In genomic region chr17:79732804-79733691, GRCh38 we compare ENCODE assay signal across 1 cellular context.
A peak's percentile ranks its signal among the peaks of the same experiment; 100 is the strongest.
TF ChIP-seq lines count a peak whose summit lies in the region.

No MANE protein-coding gene starts in this region.

TF ChIP-seq in HepG2, 621 proteins besides CTCF, POLR2A, EP300 and RAD21 (continued from another document and continues in another):
- TF ChIP-seq CREB3 (CRISPR knock-in tag; IDR thresholded peaks at IDR 0.05), result no peak
- TF ChIP-seq ZNF292 (CRISPR knock-in tag; IDR thresholded peaks at IDR 0.05; ENCODE audit: borderline replicate concordance, low read depth), result peak; percentile 49; the same call in 1 of the 2 replicates
- no peak for TF ChIP-seq NFKB2 (CRISPR knock-in tag; IDR thresholded peaks at IDR 0.05; ENCODE audit: borderline replicate concordance)
- 0 out of 2 replicates have a peak, but pooled peaks have one; percentile 65 for TF ChIP-seq TSC22D2 (CRISPR knock-in tag; IDR thresholded peaks at IDR 0.05; ENCODE audit: borderline replicate concordance)
- no peak for TF ChIP-seq ZNF10 (CRISPR knock-in tag; IDR thresholded peaks at IDR 0.05; ENCODE audit: borderline replicate concordance, low read depth)
- peak; percentile 27; the same call in 1 of the 2 replicates for TF ChIP-seq ZNF460 (CRISPR knock-in tag; IDR thresholded peaks at IDR 0.05; ENCODE audit: borderline replicate concordance)
- peak; percentile 45; the same call in 1 of the 2 replicates for TF ChIP-seq ETV5 (CRISPR knock-in tag; IDR thresholded peaks at IDR 0.05; ENCODE audit: borderline replicate concordance)
- peak; percentile 95 for TF ChIP-seq ZBTB33 (CRISPR knock-in tag; IDR thresholded peaks at IDR 0.05)
- peak; percentile 32; the same call in 1 of the 2 replicates for TF ChIP-seq ZMYM4 (CRISPR knock-in tag; IDR thresholded peaks at IDR 0.05)
- no peak for TF ChIP-seq FOXP1 (IDR thresholded peaks at IDR 0.05)
- TF ChIP-seq FOXP1 (CRISPR knock-in tag; IDR thresholded peaks at IDR 0.05), result no peak
- TF ChIP-seq ADNP (CRISPR knock-in tag; IDR thresholded peaks at IDR 0.05), result no peak
- 0 out of 2 replicates have a peak, but pooled peaks have one; percentile 38 for TF ChIP-seq JUNB (CRISPR knock-in tag; IDR thresholded peaks at IDR 0.05; ENCODE audit: borderline replicate concordance)
- TF ChIP-seq ZNF331 (CRISPR knock-in tag; IDR thresholded peaks at IDR 0.05), result peak; percentile 56; the same call in 1 of the 2 replicates
- TF ChIP-seq ZNF790 (CRISPR knock-in tag; IDR thresholded peaks at IDR 0.05; ENCODE audit: borderline replicate concordance), result no peak
- TF ChIP-seq TBX3 (IDR thresholded peaks at IDR 0.05; ENCODE audit: borderline replicate concordance), result no peak
- TF ChIP-seq FOSL2 (CRISPR knock-in tag; IDR thresholded peaks at IDR 0.05), result peak; percentile 38
- TF ChIP-seq KLF11 (CRISPR knock-in tag; IDR thresholded peaks at IDR 0.05), result no peak
- TF ChIP-seq RARG (CRISPR knock-in tag; IDR thresholded peaks at IDR 0.05; ENCODE audit: low read depth), result no peak
- TF ChIP-seq ZNF282 (IDR thresholded peaks at IDR 0.05; ENCODE audit: partially characterized antibody), result no peak
- TF ChIP-seq KDM5B (CRISPR knock-in tag; IDR thresholded peaks at IDR 0.05; ENCODE audit: borderline replicate concordance), result peak; percentile 83
- TF ChIP-seq SNRNP70 (IDR thresholded peaks at IDR 0.05; ENCODE audit: low read depth, low read length), result no peak
- no peak for TF ChIP-seq TERF1 (CRISPR knock-in tag; IDR thresholded peaks at IDR 0.05)
- no peak for TF ChIP-seq ZNF260 (CRISPR knock-in tag; IDR thresholded peaks at IDR 0.05; ENCODE audit: borderline replicate concordance, low read depth)
- no peak for TF ChIP-seq ZNF441 (CRISPR knock-in tag; IDR thresholded peaks at IDR 0.05; ENCODE audit: borderline replicate concordance)
- TF ChIP-seq TOPORS (CRISPR knock-in tag; IDR thresholded peaks at IDR 0.05), result peak; percentile 58; the same call in 1 of the 2 replicates
- TF ChIP-seq NRL (CRISPR knock-in tag; IDR thresholded peaks at IDR 0.05; ENCODE audit: borderline replicate concordance), result peak; percentile 82
- TF ChIP-seq ZNF574 (CRISPR knock-in tag; IDR thresholded peaks at IDR 0.05), result peak; percentile 53
- TF ChIP-seq SPEN (CRISPR knock-in tag; IDR thresholded peaks at IDR 0.05; ENCODE audit: low read depth), result no peak
- TF ChIP-seq ZNF770 (CRISPR knock-in tag; IDR thresholded peaks at IDR 0.05), result no peak
- TF ChIP-seq SNAPC2 (CRISPR knock-in tag; IDR thresholded peaks at IDR 0.05), result peak; percentile 80; the same call in 1 of the 2 replicates
- 0 out of 2 replicates have a peak, but pooled peaks have one; percentile 62 for TF ChIP-seq ZNF510 (CRISPR knock-in tag; IDR thresholded peaks at IDR 0.05; ENCODE audit: low read depth)
- no peak for TF ChIP-seq SRSF4 (IDR thresholded peaks at IDR 0.05; ENCODE audit: low read depth, low read length, poor library complexity, severe bottlenecking)
- TF ChIP-seq YY1 (IDR thresholded peaks at IDR 0.05; ENCODE audit: insufficient read depth, insufficient replicate concordance, low read depth, low read length), result no peak
- peak; percentile 58 for TF ChIP-seq ELF3 (CRISPR knock-in tag; IDR thresholded peaks at IDR 0.05)
- TF ChIP-seq ZNF605 (CRISPR knock-in tag; IDR thresholded peaks at IDR 0.05), result no peak
- TF ChIP-seq FLYWCH1 (CRISPR knock-in tag; IDR thresholded peaks at IDR 0.05), result no peak
- no peak for TF ChIP-seq NR2F2 (IDR thresholded peaks at IDR 0.05; ENCODE audit: borderline replicate concordance, low read depth)
- no peak for TF ChIP-seq GTF2F1 (IDR thresholded peaks at IDR 0.05; ENCODE audit: low read length)
- peak; percentile 79 for TF ChIP-seq NR2C2 (CRISPR knock-in tag; IDR thresholded peaks at IDR 0.05; ENCODE audit: borderline replicate concordance)
- TF ChIP-seq ZNF326 (CRISPR knock-in tag; IDR thresholded peaks at IDR 0.05; ENCODE audit: borderline replicate concordance), result no peak
- no peak for TF ChIP-seq ZBTB21 (CRISPR knock-in tag; IDR thresholded peaks at IDR 0.05)
- no peak for TF ChIP-seq CSRNP1 (CRISPR knock-in tag; IDR thresholded peaks at IDR 0.05)
- no peak for TF ChIP-seq PHF20 (CRISPR knock-in tag; IDR thresholded peaks at IDR 0.05)
- no peak for TF ChIP-seq HNF1B (CRISPR knock-in tag; IDR thresholded peaks at IDR 0.05)
- TF ChIP-seq ZNF749 (CRISPR knock-in tag; IDR thresholded peaks at IDR 0.05; ENCODE audit: borderline replicate concordance), result no peak
- peak; percentile 82 for TF ChIP-seq PHF21A (CRISPR knock-in tag; IDR thresholded peaks at IDR 0.05)
- no peak for TF ChIP-seq SP1 (IDR thresholded peaks at IDR 0.05)
- no peak for TF ChIP-seq SP1 (CRISPR knock-in tag; IDR thresholded peaks at IDR 0.05)
- no peak for TF ChIP-seq SP2 (CRISPR knock-in tag; IDR thresholded peaks at IDR 0.05)
- TF ChIP-seq PLRG1 (conservative IDR thresholded peaks at IDR 0.05), result no peak
- peak; percentile 6; the same call in 1 of the 2 replicates for TF ChIP-seq ELF1 (CRISPR knock-in tag; IDR thresholded peaks at IDR 0.05)
- no peak for TF ChIP-seq STAT5B (CRISPR knock-in tag; IDR thresholded peaks at IDR 0.05)
- TF ChIP-seq ZBTB4 (CRISPR knock-in tag; IDR thresholded peaks at IDR 0.05; ENCODE audit: borderline replicate concordance), result peak; percentile 96
